9 cellular contexts compared by ENCODE assay signal in the genomic region with DNA sequence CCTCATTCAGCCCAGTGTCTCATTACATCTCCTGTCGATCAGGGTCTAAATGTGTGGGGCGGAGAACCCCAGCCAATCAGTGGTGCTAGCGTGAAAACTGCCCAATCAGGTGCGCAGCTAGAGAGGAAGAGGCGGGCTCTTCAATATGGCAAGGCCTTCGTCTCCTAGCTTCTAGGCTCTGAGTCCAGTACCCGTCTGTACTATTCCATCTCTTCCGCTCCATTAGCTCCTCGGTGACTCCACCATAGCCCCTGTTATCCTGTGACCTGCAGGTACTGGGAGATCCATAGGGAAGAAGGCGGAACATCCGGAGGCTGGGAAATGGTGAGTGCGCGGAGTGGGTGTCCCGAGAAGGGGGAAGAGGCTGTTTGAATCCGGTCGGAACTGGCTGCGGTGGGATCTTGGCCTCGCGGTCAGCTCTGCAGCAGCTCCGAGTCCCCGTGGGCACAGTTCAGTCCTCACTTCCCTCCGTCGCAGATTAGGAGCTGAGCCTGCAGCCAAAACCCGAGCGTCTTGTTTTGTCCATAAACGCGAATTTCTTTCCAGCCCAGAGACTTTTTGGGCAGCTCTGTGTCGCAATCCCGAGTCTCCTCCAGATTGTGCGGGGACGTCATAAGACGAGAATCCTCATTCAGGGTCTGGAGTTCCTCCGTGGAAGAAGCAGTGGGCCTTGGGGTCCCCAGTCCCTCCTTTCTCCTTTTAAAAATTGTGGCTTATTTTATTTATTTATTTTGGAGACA. TPM values are rescaled to one million over a fixed set of nuclear protein-coding genes. Genes with fewer than 3 reads are reported as not detected.
DNase-seq lines count a peak whose midpoint lies in the region; ATAC-seq and FAIRE-seq lines count a peak whose summit lies in the region.
"Had no signal": no experiment of that assay in that cellular context is flagged by ENCODE, and none has a peak within 500 bp of the region (broad histone marks: within the 10 kb centered on the region; RNA-seq: fewer than 3 reads in every experiment).

A gene (plus strand): TSS at position 134 of the 740 bp plus-strand sequence. CDS start 188 bp downstream, at position 322.

- intact Hi-C loops in left ventricle myocardium superior (cut with micrococcal nuclease) = no loop called here

- FAIRE-seq in small intestine (lab: Jason Lieb, UNC) = no peak

- H3K36me3 ChIP-seq in SJCRH30 (no peaks in the 10 kb centered on the region), small intestine (ENCODE audit: control insufficient read depth in 2 of 2, insufficient read depth in 2 of 2, low read length in 2 of 2) (no peaks in the 10 kb centered on the region)

- 16 to 25% (median 18%) methylated on average over 33 of the region's 33 CpGs for WGBS in small intestine, 3 donors

- H3K9me3 ChIP-seq in SJCRH30 (replicated peaks) (no peaks in the 10 kb centered on the region), small intestine (ENCODE audit: control insufficient read depth, low read depth) (no peaks in the 10 kb centered on the region)

- peak within 1 kb of the TSS; percentile 55 for H3K4me3 ChIP-seq in SJCRH30
- no peak within 1 kb of the TSS for H3K4me3 ChIP-seq in small intestine (ENCODE audit: low read depth in 1 of 2, low read length in 2 of 2)

- H3K27me3 ChIP-seq in SJCRH30 (no peaks in the 10 kb centered on the region), small intestine (ENCODE audit: control insufficient read depth in 2 of 2, insufficient read depth in 2 of 2, low read length in 2 of 2) (no peaks in the 10 kb centered on the region)

- peak within 1 kb of the TSS; percentile 34; the same call in 1 of the 2 replicates for H3K27ac ChIP-seq in SJCRH30
- H3K27ac ChIP-seq in small intestine (ENCODE audit: low read depth in 1 of 2, low read length in 1 of 2) = no peak within 1 kb of the TSS

- H3K4me1 ChIP-seq in SJCRH30 = no peaks in the 10 kb centered on the region
- no peaks in the 10 kb centered on the region for H3K4me1 ChIP-seq in small intestine (ENCODE audit: control insufficient read depth in 2 of 2, insufficient read depth in 1 of 2, low read depth in 1 of 2, low read length in 1 of 2)

- DNase-seq in DMS 273 treated with DMSO at 0.1 percent for 48 hours (lab: John Stamatoyannopoulos, UW) (peak; percentile 84), SJCRH30 (peak; percentile 24 to 65), left ventricle myocardium superior (peak; percentile 76), small intestine (peak; percentile 2), NOMO-1 treated with dmso at 0.1 percent for 144 hours (lab: John Stamatoyannopoulos, UW; ENCODE audit: unreplicated experiment) (no peak)
- DNase-seq in activated CD4-positive, CD25-positive, alpha-beta regulatory T cell treated with anti-CD3 and anti-CD28 coated beads, Interleukin-2, amount 50 U/mL, for 72 hours = no peak
- DNase-seq: endodermal cell had no signal

- ATAC-seq in left ventricle myocardium superior = peak; percentile 99
- no peak for ATAC-seq in GM18909 (IDR thresholded peaks at IDR 0.05; ENCODE audit: poor library complexity, unreplicated experiment)
- ATAC-seq in GM18502 (IDR thresholded peaks at IDR 0.05; ENCODE audit: poor library complexity, unreplicated experiment) = no peak

RNA-seq across cellular contexts. Expression of the gene that starts here (rescaled TPM):
- total RNA-seq in SJCRH30 (2014; rRNA removed; shearing (Covaris generic)) = 2.3 and 3.0 TPM in 2 replicates
- total RNA-seq in left ventricle myocardium superior = 1.8 TPM
- under 1 TPM in 1 of 3 donors, not detected in 2; 0.04 TPM for polyA plus RNA-seq in small intestine
- total RNA-seq: endodermal cell had no signal

Comparison
In these comparisons a context has a peak if more than half of its experiments do, and no peak if none do; other contexts are left out.
1. Peak in DNase-seq in small intestine; RNA of the gene not detected or under 1 TPM.
2. DNase-seq: peak in DMS 273 treated with DMSO at 0.1 percent for 48 hours (single experiment), SJCRH30 (2 of 2) and left ventricle myocardium superior (single experiment); none in activated CD4-positive, CD25-positive, alpha-beta regulatory T cell treated with anti-CD3 and anti-CD28 coated beads, Interleukin-2, amount 50 U/mL, for 72 hours (single experiment) and NOMO-1 treated with dmso at 0.1 percent for 144 hours (single experiment).